In genomic region chr13:113848431-113849260, GRCh38 we compare ENCODE assay signal across 12 cellular contexts. TPM values are rescaled to one million over a fixed set of nuclear protein-coding genes. Genes with fewer than 3 reads are reported as not detected.
DNase-seq lines count a peak whose midpoint lies in the region; ATAC-seq and TF ChIP-seq lines count a peak whose summit lies in the region.
"Had no signal": no experiment of that assay in that cellular context is flagged by ENCODE, and none has a peak within 500 bp of the region (broad histone marks: within the 10 kb centered on the region; RNA-seq: fewer than 3 reads in every experiment).

No MANE protein-coding gene starts in this region.

- H3K27me3 ChIP-seq in DND-41 (ENCODE audit: insufficient read depth, low read length, poor library complexity) = no peaks in the 10 kb centered on the region

- no peak overlapping the region for H3K27ac ChIP-seq in DND-41 (ENCODE audit: low read length)
- H3K27ac ChIP-seq: neutrophil had no signal

- ATAC-seq in DND-41 (ENCODE audit: insufficient read depth, low read depth) (no peak), esophagus mucosa (peak; percentile 76), omental fat pad (ENCODE audit: low FRiP score) (peak; percentile 80), GM19463 (IDR thresholded peaks at IDR 0.05; ENCODE audit: unreplicated experiment) (no peak)

- TF ChIP-seq CTCF in DND-41 (IDR thresholded peaks at IDR 0.05; ENCODE audit: borderline replicate concordance, extremely low read depth, low read length, poor library complexity, severe bottlenecking) = no peak
- no peak for TF ChIP-seq CTCF in omental fat pad (IDR thresholded peaks at IDR 0.05)

- no peak overlapping the region for H2AFZ ChIP-seq in DND-41 (ENCODE audit: low read depth, low read length)

- H3K4me1 ChIP-seq in DND-41 (ENCODE audit: insufficient read depth, low read length) = peaks cover 39% of the 10 kb centered on the region

- no peaks in the 10 kb centered on the region for H3K79me2 ChIP-seq in DND-41 (ENCODE audit: insufficient read depth, low read length)

- no peaks in the 10 kb centered on the region for H3K9me3 ChIP-seq in DND-41 (ENCODE audit: insufficient read depth, low read length, severe bottlenecking)
- H3K9me3 ChIP-seq: neutrophil had no signal

- H4K20me1 ChIP-seq in DND-41 (ENCODE audit: insufficient read depth, low read length) = no peaks in the 10 kb centered on the region; the same call in 1 of the 2 replicates

- peak; percentile 1 for DNase-seq in DND-41
- peak; percentile 25 for DNase-seq in NCI-H526 treated with DMSO at 0.1 percent for 48 hours (lab: John Stamatoyannopoulos, UW)
- DNase-seq in omental fat pad (ENCODE audit: low spot score) = peak; percentile 21
- no peak for DNase-seq in NCI-H446 treated with DMSO at 0.1 percent for 48 hours (lab: John Stamatoyannopoulos, UW)
- DNase-seq in foreskin melanocyte = no peak
- no peak for DNase-seq in NCI-H1048 (lab: John Stamatoyannopoulos, UW)
- DNase-seq: left cardiac atrium, NCI-H1092, NCI-H446 had no signal

- no peak overlapping the region for H3K4me3 ChIP-seq in DND-41 (ENCODE audit: low read depth in 1 of 2, low read length in 2 of 2)

- no peak overlapping the region for H3K9ac ChIP-seq in DND-41 (ENCODE audit: low read depth, low read length)

- no peaks in the 10 kb centered on the region for H3K36me3 ChIP-seq in DND-41 (ENCODE audit: insufficient read depth, low read length)
- H3K36me3 ChIP-seq: neutrophil had no signal

- H3K4me2 ChIP-seq in DND-41 (ENCODE audit: insufficient read depth, low read length) = no peak overlapping the region

RNA-seq across cellular contexts. Expression of gene GAS6, which starts 15.2 kb away (rescaled TPM):
- 34.8 TPM for total RNA-seq in esophagus mucosa
- total RNA-seq in omental fat pad = 100 to 1,000 TPM; 129 to 207 (median 164) TPM

Comparison
In these comparisons a context has a peak if more than half of its experiments do, and no peak if none do; other contexts are left out.
1. ATAC-seq: peak in esophagus mucosa (single experiment) and omental fat pad (single experiment); none in DND-41 (single experiment) and GM19463 (single experiment).
2. DNase-seq: peak in DND-41 (single experiment), NCI-H526 treated with DMSO at 0.1 percent for 48 hours (single experiment) and omental fat pad (single experiment); none in NCI-H446 treated with DMSO at 0.1 percent for 48 hours (single experiment), foreskin melanocyte (single experiment) and NCI-H1048 (single experiment).